15 cellular contexts compared by ENCODE assay signal in the genomic region with DNA sequence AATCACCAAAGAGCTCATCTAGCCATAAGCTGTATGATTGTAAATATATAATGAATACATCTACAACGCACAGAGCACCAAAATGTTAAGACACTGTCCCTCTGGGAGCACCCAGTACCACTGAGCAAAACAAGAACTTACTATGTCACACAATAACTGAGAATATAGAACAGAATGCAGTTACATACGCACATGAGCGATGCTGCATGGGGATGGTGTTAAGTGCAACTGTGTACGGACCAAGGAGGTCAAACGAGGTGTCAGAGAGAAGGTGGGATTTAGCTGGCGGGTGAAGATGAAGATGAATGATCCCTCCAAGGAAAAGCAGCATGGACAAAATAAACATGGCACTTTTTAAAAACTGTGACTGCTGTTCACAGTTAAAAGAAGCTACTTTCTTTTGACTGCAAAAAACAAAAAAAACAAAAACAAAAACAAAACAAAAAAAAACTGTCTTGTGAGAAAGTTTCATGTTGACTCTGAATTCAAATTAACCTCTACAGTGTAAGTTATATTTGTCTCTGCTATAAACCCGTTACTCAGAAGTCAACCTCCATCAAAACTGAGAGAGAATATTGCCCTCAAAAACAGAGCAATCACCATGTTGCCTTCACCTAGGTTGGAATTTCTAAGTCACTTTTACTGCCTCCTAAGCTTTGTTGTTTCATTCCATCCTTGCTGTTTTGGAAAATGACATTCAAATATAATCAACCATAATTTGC.
"Had no signal": no experiment of that assay in that cellular context is flagged by ENCODE, and none has a peak within 500 bp of the region (broad histone marks: within the 10 kb centered on the region; RNA-seq: fewer than 3 reads in every experiment).

No MANE protein-coding gene starts in this region.

- DNase-seq: activated CD4-positive, alpha-beta T cell treated with anti-CD3 and anti-CD28 coated beads for 48 hours; activated effector memory CD4-positive, alpha-beta T cell treated with anti-CD3 and anti-CD28 coated beads, Interleukin-2, amount 50 U/mL, for 16 hours; activated T-cell treated with anti-CD3 and anti-CD28 coated beads for 4 hours; amniotic stem cell; body of pancreas; cortex of kidney; kidney; left ventricle myocardium superior; mesenchymal stem cell; sigmoid colon; stimulated activated CD4-positive, alpha-beta T cell treated with anti-CD3 and anti-CD28 coated beads, Interleukin-12 subunit alpha, Interleukin-12 subunit beta, amount 100 ng/mL, for 4 hours; stimulated activated naive CD4-positive, alpha-beta T cell had no signal

- H3K27me3 Mint-ChIP-seq: central memory CD8-positive, alpha-beta T cell had no signal

- H3K36me3 Mint-ChIP-seq: natural killer cell treated with Interleukin-12 subunit alpha and Interleukin-12 subunit beta and Interleukin-15 and Interleukin-18, amount 100 ng/mL, for 72 hours had no signal

- H3K4me1 Mint-ChIP-seq: central memory CD8-positive, alpha-beta T cell had no signal

- ATAC-seq: body of pancreas; left ventricle myocardium superior; natural killer cell treated with Interleukin-12 subunit alpha and Interleukin-12 subunit beta and Interleukin-15 and Interleukin-18, amount 100 ng/mL, for 72 hours had no signal

- H3K4me3 ChIP-seq: body of pancreas, sigmoid colon had no signal

- H3K27ac ChIP-seq: body of pancreas, sigmoid colon had no signal

- H3K4me1 ChIP-seq: body of pancreas had no signal

- H3K27ac Mint-ChIP-seq: activated naive CD4-positive, alpha-beta T cell treated with anti-CD3 and anti-CD28 coated beads, Interleukin-2, amount 50 U/mL, for 72 hours; natural killer cell treated with Interleukin-12 subunit alpha and Interleukin-12 subunit beta and Interleukin-15 and Interleukin-18, amount 100 ng/mL, for 72 hours had no signal

- H3K27me3 ChIP-seq: body of pancreas, sigmoid colon had no signal

- H3K9me3 Mint-ChIP-seq: central memory CD8-positive, alpha-beta T cell; natural killer cell treated with Interleukin-12 subunit alpha and Interleukin-12 subunit beta and Interleukin-15 and Interleukin-18, amount 100 ng/mL, for 72 hours had no signal

- H3K4me3 Mint-ChIP-seq: central memory CD8-positive, alpha-beta T cell; natural killer cell treated with Interleukin-12 subunit alpha and Interleukin-12 subunit beta and Interleukin-15 and Interleukin-18, amount 100 ng/mL, for 72 hours had no signal
